15 cellular contexts compared by ENCODE assay signal in genomic region chr22:20083157-20083890, GRCh38. TPM values are rescaled to one million over a fixed set of nuclear protein-coding genes. Genes with fewer than 3 reads are reported as not detected.
DNase-seq lines count a peak whose midpoint lies in the region; ATAC-seq and TF ChIP-seq lines count a peak whose summit lies in the region.
"Had no signal": no experiment of that assay in that cellular context is flagged by ENCODE, and none has a peak within 500 bp of the region (broad histone marks: within the 10 kb centered on the region; RNA-seq: fewer than 3 reads in every experiment).

No MANE protein-coding gene starts in this region.

- no peak for TF ChIP-seq CTCF in type B pancreatic cell (conservative IDR thresholded peaks at IDR 0.05)

- no peak overlapping the region for H3K4me2 ChIP-seq in mesenchymal stem cell (ENCODE audit: low read length, poor library complexity, severe bottlenecking)

- peak overlapping the region; percentile 55 for H3K27ac Mint-ChIP-seq in activated T-helper 1 cell treated with anti-CD3 and anti-CD28 coated beads, Interleukin-12 subunit alpha, Interleukin-12 subunit beta, Interleukin-2, Interleukin-4 antibody, amounts not matched to agents 30 ng/mL and 10 ng/mL and 1 ng/mL, durations not matched to agents 14 hours and 24 hours and 36 hours
- peak overlapping the region; percentile 75 for H3K27ac Mint-ChIP-seq in type B pancreatic cell

- no peak for ATAC-seq in left cardiac atrium
- ATAC-seq in GM21423 (IDR thresholded peaks at IDR 0.05; ENCODE audit: unreplicated experiment), result no peak
- ATAC-seq: activated CD4-positive, CD25-positive, alpha-beta regulatory T cell treated with anti-CD3 and anti-CD28 coated beads, Interleukin-2, amount 50 U/mL, for 24 hours had no signal

- peaks cover 31 to 40% of the 10 kb centered on the region in 2 experiments for H3K36me3 ChIP-seq in mesenchymal stem cell (ENCODE audit: control insufficient read depth in 1 of 2, insufficient read depth in 2 of 2, low read depth in 1 of 2, low read length in 2 of 2)

- H3K36me3 Mint-ChIP-seq in activated T-helper 1 cell treated with anti-CD3 and anti-CD28 coated beads, Interleukin-12 subunit alpha, Interleukin-12 subunit beta, Interleukin-2, Interleukin-4 antibody, amounts not matched to agents 30 ng/mL and 10 ng/mL and 1 ng/mL, durations not matched to agents 14 hours and 24 hours and 36 hours (ENCODE audit: low read depth), result peaks cover 25% of the 10 kb centered on the region
- peaks cover 28% of the 10 kb centered on the region for H3K36me3 Mint-ChIP-seq in type B pancreatic cell

- H2BK15ac ChIP-seq in mesenchymal stem cell (ENCODE audit: low read depth, poor library complexity, severe bottlenecking), result no peak overlapping the region

- no peak overlapping the region for H2BK5ac ChIP-seq in mesenchymal stem cell (ENCODE audit: low read depth, low read length, poor library complexity, severe bottlenecking)

- no peak overlapping the region for H3K4me3 ChIP-seq in mesenchymal stem cell (ENCODE audit: insufficient read depth in 1 of 2, low read depth in 1 of 2, low read length in 2 of 2)
- H3K4me3 ChIP-seq: ovary, Peyer's patch, upper lobe of left lung had no signal

- peaks cover 40% of the 10 kb centered on the region for H3K4me1 Mint-ChIP-seq in activated T-helper 1 cell treated with anti-CD3 and anti-CD28 coated beads, Interleukin-12 subunit alpha, Interleukin-12 subunit beta, Interleukin-2, Interleukin-4 antibody, amounts not matched to agents 30 ng/mL and 10 ng/mL and 1 ng/mL, durations not matched to agents 14 hours and 24 hours and 36 hours (ENCODE audit: low read depth)
- peaks cover 32% of the 10 kb centered on the region for H3K4me1 Mint-ChIP-seq in type B pancreatic cell (ENCODE audit: unreplicated experiment)

- 93% methylated on average over 10 of the region's 10 CpGs for WGBS in mesenchymal stem cell

- intact Hi-C loops in cardiac septum (cut with DNase I) (no loop called here), left cardiac atrium (cut with DNase I) (no loop called here)
- intact Hi-C loops in activated T-helper 1 cell treated with anti-CD3 and anti-CD28 coated beads, Interleukin-12 subunit alpha, Interleukin-12 subunit beta, Interleukin-2, Interleukin-4 antibody, amounts not matched to agents 30 ng/mL and 10 ng/mL and 1 ng/mL, durations not matched to agents 14 hours and 24 hours and 36 hours (cut with micrococcal nuclease), result no loop called here

- H4K91ac ChIP-seq in mesenchymal stem cell (ENCODE audit: low read length), result no peak overlapping the region

- no peak overlapping the region for H3K27ac ChIP-seq in mesenchymal stem cell (ENCODE audit: low read length, poor library complexity, severe bottlenecking)
- H3K27ac ChIP-seq: ovary, Peyer's patch had no signal

- no peaks in the 10 kb centered on the region for H3K9me3 Mint-ChIP-seq in activated T-helper 1 cell treated with anti-CD3 and anti-CD28 coated beads, Interleukin-12 subunit alpha, Interleukin-12 subunit beta, Interleukin-2, Interleukin-4 antibody, amounts not matched to agents 30 ng/mL and 10 ng/mL and 1 ng/mL, durations not matched to agents 14 hours and 24 hours and 36 hours
- no peaks in the 10 kb centered on the region for H3K9me3 Mint-ChIP-seq in type B pancreatic cell

- H3K79me1 ChIP-seq in mesenchymal stem cell (replicated peaks; ENCODE audit: low read length, poor library complexity, severe bottlenecking), result peaks cover 15% of the 10 kb centered on the region

- H3K9me3 ChIP-seq in mesenchymal stem cell (ENCODE audit: control insufficient read depth, low read length), result no peaks in the 10 kb centered on the region
- H3K9me3 ChIP-seq: ovary, Peyer's patch, upper lobe of left lung had no signal

- H3K27me3 ChIP-seq in mesenchymal stem cell (ENCODE audit: control insufficient read depth in 1 of 2, insufficient read depth in 1 of 2, low read length in 2 of 2), result no peaks in the 10 kb centered on the region
- H3K27me3 ChIP-seq: ovary, Peyer's patch, upper lobe of left lung had no signal

- peak overlapping the region in 1 of 2 experiments; percentile 79 for H3K23ac ChIP-seq in mesenchymal stem cell (ENCODE audit: low read length in 2 of 2)

- no peak overlapping the region for H2BK12ac ChIP-seq in mesenchymal stem cell (ENCODE audit: low read length in 2 of 2)

- peak overlapping the region in 1 of 2 experiments; percentile 68 for H3K14ac ChIP-seq in mesenchymal stem cell (ENCODE audit: low read length in 2 of 2)

- no peak overlapping the region for H2AFZ ChIP-seq in mesenchymal stem cell (ENCODE audit: low read depth, low read length)

- H4K8ac ChIP-seq in mesenchymal stem cell (ENCODE audit: low read length), result no peak overlapping the region

- no peaks in the 10 kb centered on the region for H3K27me3 Mint-ChIP-seq in activated T-helper 1 cell treated with anti-CD3 and anti-CD28 coated beads, Interleukin-12 subunit alpha, Interleukin-12 subunit beta, Interleukin-2, Interleukin-4 antibody, amounts not matched to agents 30 ng/mL and 10 ng/mL and 1 ng/mL, durations not matched to agents 14 hours and 24 hours and 36 hours (ENCODE audit: insufficient read depth)
- no peaks in the 10 kb centered on the region for H3K27me3 Mint-ChIP-seq in type B pancreatic cell

- H2BK120ac ChIP-seq in mesenchymal stem cell (ENCODE audit: low read depth, low read length), result no peak overlapping the region

- peak; percentile 59 for DNase-seq in cardiac septum (ENCODE audit: low spot score)
- DNase-seq in left cardiac atrium, result no peak
- no peak for DNase-seq in activated T-helper 1 cell treated with anti-CD3 and anti-CD28 coated beads, Interleukin-12 subunit alpha, Interleukin-12 subunit beta, Interleukin-2, Interleukin-4 antibody, amounts not matched to agents 30 ng/mL and 10 ng/mL and 1 ng/mL, durations not matched to agents 14 hours and 24 hours and 36 hours (ENCODE audit: low spot score)
- no peak for DNase-seq in mesenchymal stem cell
- no peak for DNase-seq in type B pancreatic cell (ENCODE audit: extremely low spot score, unreplicated experiment)
- no peak for DNase-seq in NCI-H187 treated with DMSO at 0.1 percent for 48 hours (lab: John Stamatoyannopoulos, UW)
- DNase-seq in stimulated activated naive CD4-positive, alpha-beta T cell (lab: John Stamatoyannopoulos, UW), result no peak
- DNase-seq: amniotic stem cell; NCI-H2029; ovary; Peyer's patch; stimulated activated CD4-positive, alpha-beta T cell treated with anti-CD3 and anti-CD28 coated beads, Interleukin-4, amount 100 ng/mL, for 4 hours; upper lobe of left lung had no signal

- peaks cover 27% of the 10 kb centered on the region for H3K4me1 ChIP-seq in mesenchymal stem cell (ENCODE audit: control insufficient read depth, insufficient read depth, low read depth, low read length)

- H2AK5ac ChIP-seq in mesenchymal stem cell (ENCODE audit: low read length, severe bottlenecking), result peak overlapping the region; percentile 1

- peak overlapping the region; percentile 53 for H3K4me3 Mint-ChIP-seq in activated T-helper 1 cell treated with anti-CD3 and anti-CD28 coated beads, Interleukin-12 subunit alpha, Interleukin-12 subunit beta, Interleukin-2, Interleukin-4 antibody, amounts not matched to agents 30 ng/mL and 10 ng/mL and 1 ng/mL, durations not matched to agents 14 hours and 24 hours and 36 hours
- H3K4me3 Mint-ChIP-seq in type B pancreatic cell, result peak overlapping the region; percentile 95

- no peak overlapping the region for H3K18ac ChIP-seq in mesenchymal stem cell (ENCODE audit: low read depth in 1 of 2, low read length in 2 of 2)

- H3K4ac ChIP-seq in mesenchymal stem cell (ENCODE audit: low read depth in 1 of 2, low read length in 2 of 2), result no peak overlapping the region

- peak overlapping the region; percentile 54 for H3K9ac ChIP-seq in mesenchymal stem cell (ENCODE audit: low read length)

RNA-seq across cellular contexts. Expression of gene DGCR8, which starts 3.3 kb away (rescaled TPM):
- total RNA-seq in cardiac septum (19.1 TPM), left cardiac atrium (10 to 100 TPM; 13.3 to 19.9 TPM), type B pancreatic cell (ENCODE audit: low replicate concordance) (39.0 and 61.3 TPM in 2 replicates)
- 79.3 and 81.0 TPM in 2 replicates for total RNA-seq in activated T-helper 1 cell treated with anti-CD3 and anti-CD28 coated beads, Interleukin-12 subunit alpha, Interleukin-12 subunit beta, Interleukin-2, Interleukin-4 antibody, amounts not matched to agents 30 ng/mL and 10 ng/mL and 1 ng/mL, durations not matched to agents 14 hours and 24 hours and 36 hours
- polyA plus RNA-seq in mesenchymal stem cell (2013, experiment 1 of 2), result 11.9 TPM
- polyA plus RNA-seq in mesenchymal stem cell (2013, experiment 2 of 2), result 11.1 TPM

RNA-seq across cellular contexts. Expression of gene RANBP1, which starts 32.6 kb away (rescaled TPM):
- 45.9 TPM for total RNA-seq in cardiac septum
- total RNA-seq in left cardiac atrium, result 10 to 100 TPM; 38.3 to 50.4 TPM
- total RNA-seq in activated T-helper 1 cell treated with anti-CD3 and anti-CD28 coated beads, Interleukin-12 subunit alpha, Interleukin-12 subunit beta, Interleukin-2, Interleukin-4 antibody, amounts not matched to agents 30 ng/mL and 10 ng/mL and 1 ng/mL, durations not matched to agents 14 hours and 24 hours and 36 hours, result 509 and 524 TPM in 2 replicates
- 126 TPM for polyA plus RNA-seq in mesenchymal stem cell (2013, experiment 1 of 2)
- 125 TPM for polyA plus RNA-seq in mesenchymal stem cell (2013, experiment 2 of 2)
- 129 and 235 TPM in 2 replicates for total RNA-seq in type B pancreatic cell (ENCODE audit: low replicate concordance)

RNA-seq across cellular contexts. Expression of gene TRMT2A, which starts 33.7 kb away (rescaled TPM):
- total RNA-seq in cardiac septum (24.0 TPM), left cardiac atrium (10 to 100 TPM; 26.7 to 29.3 TPM), type B pancreatic cell (ENCODE audit: low replicate concordance) (57.7 and 64.8 TPM in 2 replicates)
- 142 and 161 TPM in 2 replicates for total RNA-seq in activated T-helper 1 cell treated with anti-CD3 and anti-CD28 coated beads, Interleukin-12 subunit alpha, Interleukin-12 subunit beta, Interleukin-2, Interleukin-4 antibody, amounts not matched to agents 30 ng/mL and 10 ng/mL and 1 ng/mL, durations not matched to agents 14 hours and 24 hours and 36 hours
- 20.4 TPM for polyA plus RNA-seq in mesenchymal stem cell (2013, experiment 1 of 2)
- polyA plus RNA-seq in mesenchymal stem cell (2013, experiment 2 of 2), result 22.5 TPM

RNA-seq across cellular contexts. Expression of gene ZDHHC8, which starts 48.3 kb away (rescaled TPM):
- 43.4 TPM for total RNA-seq in cardiac septum
- total RNA-seq in left cardiac atrium, result 10 to 100 TPM; 48.3 to 48.9 TPM
- total RNA-seq in activated T-helper 1 cell treated with anti-CD3 and anti-CD28 coated beads, Interleukin-12 subunit alpha, Interleukin-12 subunit beta, Interleukin-2, Interleukin-4 antibody, amounts not matched to agents 30 ng/mL and 10 ng/mL and 1 ng/mL, durations not matched to agents 14 hours and 24 hours and 36 hours, result 83.9 and 92.3 TPM in 2 replicates
- 53.0 TPM for polyA plus RNA-seq in mesenchymal stem cell (2013, experiment 1 of 2)
- 50.1 TPM for polyA plus RNA-seq in mesenchymal stem cell (2013, experiment 2 of 2)
- total RNA-seq in type B pancreatic cell (ENCODE audit: low replicate concordance), result 55.2 and 73.6 TPM in 2 replicates
